9 cellular contexts compared by ENCODE assay signal in the genomic region with DNA sequence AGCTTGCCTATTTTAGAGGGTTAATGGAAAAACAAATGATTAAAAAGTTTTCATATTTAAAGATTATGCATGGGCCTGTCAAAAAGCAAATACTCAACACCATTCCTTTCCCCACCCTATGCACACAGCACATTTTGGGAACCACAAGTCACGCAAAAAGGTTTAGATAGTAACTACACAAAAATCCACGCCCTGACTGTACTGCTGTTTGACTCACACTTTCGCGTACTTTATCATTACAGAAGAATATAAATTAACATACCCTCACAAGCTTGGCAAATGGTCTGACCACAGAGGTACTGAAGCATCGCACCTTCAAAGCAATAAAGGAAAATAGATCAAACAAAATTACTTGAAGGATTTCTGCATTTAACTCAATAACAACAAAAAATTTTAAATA. TPM values are rescaled to one million over a fixed set of nuclear protein-coding genes. Genes with fewer than 3 reads are reported as not detected.
A peak's percentile ranks its signal among the peaks of the same experiment; 100 is the strongest.
DNase-seq lines count a peak whose midpoint lies in the region; ATAC-seq, FAIRE-seq and TF ChIP-seq lines count a peak whose summit lies in the region.
"Had no signal": no experiment of that assay in that cellular context is flagged by ENCODE, and none has a peak within 500 bp of the region (broad histone marks: within the 10 kb centered on the region; RNA-seq: fewer than 3 reads in every experiment).

No MANE protein-coding gene starts in this region.

- SMC1A ChIA-PET in GM12878 (lab: Charles Lee; ENCODE audit: uncharacterized antibody, unreplicated experiment): interaction anchor here (1.1 to 2.3 kb wide), 4 partner anchors 10 to 437 kb away, joined by 3 to 13 read pairs (median 4); no protein-coding TSS in a partner anchor

- H3K27ac ChIP-seq in CD4-positive, alpha-beta memory T cell (ENCODE audit: low read depth, low read length): peak overlapping the region; percentile 1
- H3K27ac ChIP-seq in HUES6 (ENCODE audit: low read depth, low read length): no peak overlapping the region
- peak overlapping the region; percentile 95 for H3K27ac ChIP-seq in GM12878 (ENCODE audit: control insufficient read depth, insufficient read depth)
- no peak overlapping the region for H3K27ac ChIP-seq in substantia nigra (ENCODE audit: low read depth, low read length, poor library complexity, severe bottlenecking)
- H3K27ac ChIP-seq in effector memory CD4-positive, alpha-beta T cell (ENCODE audit: insufficient read depth, low read length, poor library complexity, severe bottlenecking): no peak overlapping the region
- H3K27ac ChIP-seq: colonic mucosa had no signal

- H3K4me3 ChIP-seq in CD4-positive, alpha-beta memory T cell (ENCODE audit: low read length in 2 of 2): no peak overlapping the region
- H3K4me3 ChIP-seq in HUES6 (ENCODE audit: low read depth, low read length): peak overlapping the region; percentile 95
- H3K4me3 ChIP-seq in GM12878: peak overlapping the region; percentile 87
- no peak overlapping the region for H3K4me3 ChIP-seq in effector memory CD4-positive, alpha-beta T cell (ENCODE audit: insufficient read depth, low read depth, low read length, poor library complexity, severe bottlenecking)

- BruUV-seq in GM12878 (replicated peaks; lab: Mats Ljungman, UMichigan): no TSS peak

- 22% methylated on average over 5 of the region's 5 CpGs for WGBS in GM12878 (ENCODE audit: insufficient coverage, insufficient replicate concordance, low lambda C conversion rate, missing lambda C conversion rate)

- H3K4me3 Mint-ChIP-seq in CD4-positive, alpha-beta memory T cell: peak overlapping the region; percentile 61 to 99 (median 98)
- H3K4me3 Mint-ChIP-seq in natural killer cell: peak overlapping the region; percentile 100

- H3K9ac ChIP-seq in HUES6 (ENCODE audit: low read length): no peak overlapping the region
- peak overlapping the region; percentile 99 for H3K9ac ChIP-seq in GM12878 (ENCODE audit: control insufficient read depth, insufficient read depth, low read length)

- no peaks in the 10 kb centered on the region for H3K9me3 Mint-ChIP-seq in CD4-positive, alpha-beta memory T cell
- H3K9me3 Mint-ChIP-seq in natural killer cell: no peaks in the 10 kb centered on the region

- H3K27me3 ChIP-seq in CD4-positive, alpha-beta memory T cell (ENCODE audit: insufficient read depth, low read length): no peaks in the 10 kb centered on the region
- H3K27me3 ChIP-seq in HUES6 (ENCODE audit: control insufficient read depth, insufficient read depth, low read length) (no peaks in the 10 kb centered on the region), GM12878 (replicated peaks in 1 of 2; ENCODE audit: control insufficient read depth in 2 of 2, insufficient read depth in 2 of 2, low read length in 1 of 2) (no peaks in the 10 kb centered on the region)
- no peaks in the 10 kb centered on the region for H3K27me3 ChIP-seq in effector memory CD4-positive, alpha-beta T cell (replicated peaks; ENCODE audit: control insufficient read depth, insufficient read depth, low read length, poor library complexity, severe bottlenecking)
- H3K27me3 ChIP-seq: colonic mucosa had no signal

- DNase-seq in CD4-positive, alpha-beta memory T cell: no peak
- DNase-seq in GM12878 (ENCODE audit: low read depth, low spot score): no peak
- DNase-seq in natural killer cell: no peak
- no peak for DNase-seq in substantia nigra (lab: John Stamatoyannopoulos, UW)
- no peak for DNase-seq in effector memory CD4-positive, alpha-beta T cell
- DNase-seq in mesenteric fat pad (ENCODE audit: low spot score): no peak
- DNase-seq: colonic mucosa had no signal

- TF ChIP-seq RAD21 in GM12878 (IDR thresholded peaks at IDR 0.05; ENCODE audit: insufficient read depth, low read depth, low read length): no peak

- POLR2A ChIA-PET in CD4-positive, alpha-beta memory T cell (lab: Charles Lee; ENCODE audit: partially characterized antibody): interaction anchor here (0.6 to 1.7 kb wide), 4 partner anchors 22 to 310 kb away, joined by 3 to 5 read pairs (median 3); no protein-coding TSS in a partner anchor
- POLR2A ChIA-PET in GM12878 (lab: Charles Lee): no interaction called here

- H4K20me1 ChIP-seq in GM12878 (ENCODE audit: control insufficient read depth, insufficient read depth): no peaks in the 10 kb centered on the region

- H3K36me3 ChIP-seq in CD4-positive, alpha-beta memory T cell (ENCODE audit: insufficient read depth, low read length): peaks cover 24% of the 10 kb centered on the region
- H3K36me3 ChIP-seq in HUES6 (ENCODE audit: control insufficient read depth, insufficient read depth, low read length): peaks cover 51% of the 10 kb centered on the region
- H3K36me3 ChIP-seq in GM12878 (ENCODE audit: control insufficient read depth in 2 of 2, insufficient read depth in 2 of 2, low read length in 1 of 2): peaks cover 4 to 33% of the 10 kb centered on the region in 2 experiments
- H3K36me3 ChIP-seq in effector memory CD4-positive, alpha-beta T cell (ENCODE audit: control insufficient read depth, insufficient read depth, low read length): peaks cover 32% of the 10 kb centered on the region

- H3K36me3 Mint-ChIP-seq in CD4-positive, alpha-beta memory T cell: peaks cover 24 to 43% of the 10 kb centered on the region in 2 donors
- peaks cover 17% of the 10 kb centered on the region for H3K36me3 Mint-ChIP-seq in natural killer cell

- peaks cover 31% of the 10 kb centered on the region for H3K79me2 ChIP-seq in GM12878 (ENCODE audit: control insufficient read depth, insufficient read depth, low read length)

- RAD21 ChIA-PET in GM12878 (lab: Charles Lee; ENCODE audit: unreplicated experiment): interaction anchor here (1.0 to 1.4 kb wide), 5 partner anchors 9 to 438 kb away, joined by 3 to 11 read pairs (median 3); no protein-coding TSS in a partner anchor

- FAIRE-seq in GM12878 (lab: Jason Lieb, UNC): no peak

- TF ChIP-seq CTCF in GM12878 (IDR thresholded peaks at IDR 0.05 in 2 of 3, conservative IDR thresholded peaks at IDR 0.05 in 1 of 3; ENCODE audit: control insufficient read depth in 2 of 3, extremely low read depth in 1 of 3, insufficient read depth in 1 of 3, low read depth in 3 of 3, low read length in 3 of 3): no peak
- no peak for TF ChIP-seq CTCF in natural killer cell (IDR thresholded peaks at IDR 0.05)

- CTCF ChIA-PET in CD4-positive, alpha-beta memory T cell (lab: Charles Lee; ENCODE audit: partially characterized antibody): interaction anchor here (0.9 to 1.8 kb wide), 3 partner anchors 9 to 434 kb away, joined by 5 to 9 read pairs (median 6); no protein-coding TSS in a partner anchor
- CTCF ChIA-PET in GM12878 (lab: Yijun Ruan, JAX): interaction anchor here (1.5 to 2.2 kb wide), 2 partner anchors 10 to 440 kb away, joined by 4 to 16 read pairs; no protein-coding TSS in a partner anchor

- in situ Hi-C loops in GM12878 (cut with MboI): no loop called here

- H3K4me1 ChIP-seq in CD4-positive, alpha-beta memory T cell (ENCODE audit: insufficient read depth, low read length): peaks cover 35% of the 10 kb centered on the region
- H3K4me1 ChIP-seq in HUES6 (ENCODE audit: control insufficient read depth, insufficient read depth, low read length) (peaks cover 12% of the 10 kb centered on the region; the same call in 1 of the 2 replicates), GM12878 (ENCODE audit: control insufficient read depth, insufficient read depth, low read length) (no peaks in the 10 kb centered on the region; the same call in 1 of the 2 replicates)
- H3K4me1 ChIP-seq in effector memory CD4-positive, alpha-beta T cell (ENCODE audit: control insufficient read depth, insufficient read depth, low read length, poor library complexity, severe bottlenecking): peaks cover 10% of the 10 kb centered on the region

- intact Hi-C loops in CD4-positive, alpha-beta memory T cell (cut with micrococcal nuclease): loop anchor here (2.0 kb wide), 2 partner anchors 17 to 271 kb away; a partner anchor contains a TSS
- intact Hi-C loops in GM12878 (cut with micrococcal nuclease; ENCODE audit: unreplicated experiment) (loop anchor here (2.0 kb wide), 1 partner anchor 271 kb away; a partner anchor contains a TSS), natural killer cell (cut with micrococcal nuclease) (no loop called here)

- no peaks in the 10 kb centered on the region for H3K9me3 ChIP-seq in CD4-positive, alpha-beta memory T cell (ENCODE audit: control insufficient read depth in 1 of 2, low read length in 2 of 2)
- no peaks in the 10 kb centered on the region for H3K9me3 ChIP-seq in HUES6 (ENCODE audit: control insufficient read depth, insufficient read depth, low read depth, low read length)
- H3K9me3 ChIP-seq in GM12878 (replicated peaks; ENCODE audit: control insufficient read depth, insufficient read depth, low read length): no peaks in the 10 kb centered on the region
- H3K9me3 ChIP-seq in effector memory CD4-positive, alpha-beta T cell (ENCODE audit: control insufficient read depth, low read length): no peaks in the 10 kb centered on the region
- H3K9me3 ChIP-seq: colonic mucosa had no signal

- ATAC-seq in GM12878: peak; percentile 6; the same call in 2 of the 3 replicates
- no peak for ATAC-seq in natural killer cell
- no peak for ATAC-seq in HG02588 (IDR thresholded peaks at IDR 0.05; ENCODE audit: unreplicated experiment)

- TF ChIP-seq EP300 in GM12878 (IDR thresholded peaks at IDR 0.05; ENCODE audit: borderline replicate concordance in 1 of 2, control insufficient read depth in 1 of 2, low read depth in 2 of 2, low read length in 2 of 2): no peak

- H3K4me1 Mint-ChIP-seq in CD4-positive, alpha-beta memory T cell: peaks cover 17 to 39% (median 28%) of the 10 kb centered on the region in 4 donors
- H3K4me1 Mint-ChIP-seq in natural killer cell: peaks cover 39 to 46% of the 10 kb centered on the region in 2 donors

- TF ChIP-seq POLR2A in GM12878 (IDR thresholded peaks at IDR 0.05; ENCODE audit: low read depth, low read length): no peak

- H3K27ac Mint-ChIP-seq in CD4-positive, alpha-beta memory T cell: peak overlapping the region in 4 of 7 donors; percentile 55 to 92 (median 62)
- peak overlapping the region; percentile 98 to 99 for H3K27ac Mint-ChIP-seq in natural killer cell

- no peaks in the 10 kb centered on the region for H3K27me3 Mint-ChIP-seq in CD4-positive, alpha-beta memory T cell
- H3K27me3 Mint-ChIP-seq in natural killer cell (ENCODE audit: low read depth in 2 of 2): no peaks in the 10 kb centered on the region

- peak overlapping the region; percentile 93 for H3K4me2 ChIP-seq in GM12878 (ENCODE audit: control insufficient read depth, insufficient read depth)

- H2AFZ ChIP-seq in GM12878 (ENCODE audit: control insufficient read depth, low read depth, low read length): no peak overlapping the region

RNA-seq across cellular contexts. Expression of a gene that starts 1.4 kb away (rescaled TPM):
- total RNA-seq in CD4-positive, alpha-beta memory T cell: 100 to 1,000 TPM; 126 to 143 TPM
- 100 to 1,000 TPM; 318 to 472 TPM for polyA plus RNA-seq in CD4-positive, alpha-beta memory T cell
- total RNA-seq in GM12878 (2013; cell fraction: nucleolus; rRNA removed): 77.0 and 85.3 TPM in 2 replicates
- total RNA-seq in GM12878 (2014; rRNA removed) (251 and 274 TPM in 2 replicates), GM12878 (2014; rRNA removed; fragmentation: Illumina TruSeq; extraction: Trizol) (274 and 284 TPM in 2 replicates), GM12878 (2021) (264 and 294 TPM in 2 replicates), natural killer cell (10 to 100 TPM; 80.4 to 95.4 (median 94.9) TPM), mesenteric fat pad (171 TPM)
- polyA plus RNA-seq in GM12878 (2011; ENCODE audit: low read depth): 302 TPM
- polyA plus RNA-seq in GM12878 (2011; rRNA removed) (489 and 621 TPM in 2 replicates), GM12878 (2014; fragmentation: Illumina TruSeq; extraction: Trizol) (451 and 464 TPM in 2 replicates), GM12878 (2014; fragmentation: Nextera tagmentation; extraction: Ambion mirVana) (1,000 to 10,000 TPM; 1,461 to 1,656 TPM), GM12878 (2014; rRNA removed) (299 and 374 TPM in 2 replicates), GM12878 (2016; fragmentation: Nextera tagmentation; extraction: Ambion mirVana) (100 to 1,000 TPM; 610 to 625 TPM)
- 328 and 400 TPM in 2 replicates for polyA plus RNA-seq in GM12878 (2011; cell fraction: cytosol; rRNA removed)
- polyA plus RNA-seq in GM12878 (2011; cell fraction: nucleus; rRNA removed): 156 and 195 TPM in 2 replicates
- polyA plus RNA-seq in GM12878 (2012): 272 and 296 TPM in 2 replicates
- 172 and 176 TPM in 2 replicates for polyA minus RNA-seq in GM12878 (2011; rRNA and poly(A)+ RNA removed)
- polyA minus RNA-seq in GM12878 (2011; cell fraction: cytosol; rRNA and poly(A)+ RNA removed): 36.1 and 53.4 TPM in 2 replicates
- polyA minus RNA-seq in GM12878 (2011; cell fraction: nucleus; rRNA and poly(A)+ RNA removed): 45.9 and 63.6 TPM in 2 replicates

Comparison
In these comparisons a context has a peak if more than half of its experiments do, and no peak if none do; other contexts are left out.
1. H3K27ac ChIP-seq: peak in CD4-positive, alpha-beta memory T cell (single experiment) and GM12878 (single experiment); none in HUES6 (single experiment), substantia nigra (single experiment) and effector memory CD4-positive, alpha-beta T cell (single experiment).
2. H3K4me3 ChIP-seq: peak in HUES6 (single experiment) and GM12878 (single experiment); none in CD4-positive, alpha-beta memory T cell (0 of 2) and effector memory CD4-positive, alpha-beta T cell (single experiment).